Comparison of ENCODE assay signal across 8 cellular contexts in the genomic region with DNA sequence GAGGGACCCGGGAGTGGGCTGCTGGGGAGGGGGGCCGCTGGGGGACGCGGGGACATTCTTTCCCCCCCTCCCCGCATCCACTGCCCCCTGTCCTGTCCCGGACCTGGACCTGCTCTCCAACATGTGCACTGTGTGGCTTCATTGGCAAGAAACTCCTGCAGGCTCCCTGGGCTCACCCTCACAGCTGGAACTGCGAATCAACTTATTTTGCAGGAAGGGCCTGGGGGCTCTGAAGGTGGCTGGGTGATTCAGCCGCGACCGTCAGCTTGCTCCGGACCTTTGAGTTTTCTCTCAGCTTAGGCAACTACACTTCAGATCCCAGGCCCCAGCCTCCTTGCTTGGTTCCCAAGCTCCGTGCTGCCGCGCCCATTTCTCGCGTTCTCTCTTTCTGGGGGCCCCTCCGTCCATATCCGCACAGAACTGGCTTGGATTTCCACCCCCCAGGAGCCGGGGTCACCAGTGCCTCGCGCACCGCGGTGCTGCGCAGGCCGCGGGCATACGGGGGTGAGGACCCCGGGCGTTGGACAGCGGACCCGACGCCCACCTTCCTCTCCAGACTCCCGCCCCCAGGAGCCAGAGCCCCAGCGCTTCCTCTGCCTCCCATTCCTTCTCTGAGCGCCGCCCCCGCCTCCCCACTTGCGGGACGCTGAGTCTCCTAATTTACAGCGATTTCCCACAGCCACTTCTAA. TPM values are rescaled to one million over a fixed set of nuclear protein-coding genes. Genes with fewer than 3 reads are reported as not detected.
DNase-seq lines count a peak whose midpoint lies in the region; ATAC-seq and TF ChIP-seq lines count a peak whose summit lies in the region.

No MANE protein-coding gene starts in this region.

- ATAC-seq in activated naive CD4-positive, alpha-beta T cell treated with anti-CD3 and anti-CD28 coated beads, Interleukin-2, amount 50 U/mL, for 72 hours, result no peak
- ATAC-seq in HG02610 (IDR thresholded peaks at IDR 0.05; ENCODE audit: unreplicated experiment), result no peak

- H3K27me3 Mint-ChIP-seq in activated naive CD4-positive, alpha-beta T cell treated with anti-CD3 and anti-CD28 coated beads, Interleukin-2, amount 10 ng/mL, durations not matched to agents 7 days and 5 days, result peaks cover 62% of the 10 kb centered on the region
- H3K27me3 Mint-ChIP-seq in stimulated activated naive CD8-positive, alpha-beta T cell treated with anti-CD3 and anti-CD28 coated beads, Interleukin-15, Interleukin-2, amounts not matched to agents 100 ng/mL and 50 ng/mL, for 24 hours, result no peaks in the 10 kb centered on the region

- DNase-seq in activated naive CD4-positive, alpha-beta T cell treated with anti-CD3 and anti-CD28 coated beads, Interleukin-2, amount 10 ng/mL, durations not matched to agents 7 days and 5 days, result no peak
- no peak for DNase-seq in activated naive CD4-positive, alpha-beta T cell treated with anti-CD3 and anti-CD28 coated beads, Interleukin-2, amount 50 U/mL, for 72 hours (ENCODE audit: low spot score in 2 of 2)
- DNase-seq in astrocyte of the cerebellum (ENCODE audit: low read depth), result no peak
- peak; percentile 71 for DNase-seq in iris pigment epithelial cell (ENCODE audit: low read depth)
- DNase-seq in activated effector memory CD4-positive, alpha-beta T cell treated with anti-CD3 and anti-CD28 coated beads, Interleukin-2, amount 50 U/mL, for 16 hours, result no peak
- DNase-seq in NCI-H2171 treated with DMSO at 0.1 percent for 48 hours (lab: John Stamatoyannopoulos, UW), result no peak

- H3K4me1 Mint-ChIP-seq in activated naive CD4-positive, alpha-beta T cell treated with anti-CD3 and anti-CD28 coated beads, Interleukin-2, amount 10 ng/mL, durations not matched to agents 7 days and 5 days, result peaks cover 68% of the 10 kb centered on the region
- peaks cover 81% of the 10 kb centered on the region for H3K4me1 Mint-ChIP-seq in stimulated activated naive CD8-positive, alpha-beta T cell treated with anti-CD3 and anti-CD28 coated beads, Interleukin-15, Interleukin-2, amounts not matched to agents 100 ng/mL and 50 ng/mL, for 24 hours (ENCODE audit: low read depth)

- peak overlapping the region; percentile 98 for H3K4me3 ChIP-seq in astrocyte of the cerebellum (ENCODE audit: low read depth, low read length)

- peaks cover 3% of the 10 kb centered on the region for H3K36me3 Mint-ChIP-seq in activated naive CD4-positive, alpha-beta T cell treated with anti-CD3 and anti-CD28 coated beads, Interleukin-2, amount 10 ng/mL, durations not matched to agents 7 days and 5 days
- no peaks in the 10 kb centered on the region for H3K36me3 Mint-ChIP-seq in activated naive CD4-positive, alpha-beta T cell treated with anti-CD3 and anti-CD28 coated beads, Interleukin-2, amount 50 U/mL, for 72 hours
- H3K36me3 Mint-ChIP-seq in stimulated activated naive CD8-positive, alpha-beta T cell treated with anti-CD3 and anti-CD28 coated beads, Interleukin-15, Interleukin-2, amounts not matched to agents 100 ng/mL and 50 ng/mL, for 24 hours (ENCODE audit: low read depth), result no peaks in the 10 kb centered on the region

- CTCF ChIA-PET in activated naive CD4-positive, alpha-beta T cell treated with anti-CD3 and anti-CD28 coated beads, Interleukin-2, amount 10 ng/mL, durations not matched to agents 7 days and 5 days (lab: Charles Lee), result interaction anchor here (0.7 to 11.3 kb wide), 4 partner anchors 9 to 153 kb away, joined by 3 to 276 read pairs (median 4); no protein-coding TSS in a partner anchor

- peak overlapping the region; percentile 79 for H3K4me3 Mint-ChIP-seq in activated naive CD4-positive, alpha-beta T cell treated with anti-CD3 and anti-CD28 coated beads, Interleukin-2, amount 10 ng/mL, durations not matched to agents 7 days and 5 days
- H3K4me3 Mint-ChIP-seq in stimulated activated naive CD8-positive, alpha-beta T cell treated with anti-CD3 and anti-CD28 coated beads, Interleukin-15, Interleukin-2, amounts not matched to agents 100 ng/mL and 50 ng/mL, for 24 hours, result peak overlapping the region; percentile 66

- no peak overlapping the region for H3K27ac Mint-ChIP-seq in activated naive CD4-positive, alpha-beta T cell treated with anti-CD3 and anti-CD28 coated beads, Interleukin-2, amount 10 ng/mL, durations not matched to agents 7 days and 5 days
- peak overlapping the region in 1 of 2 donors; percentile 20 for H3K27ac Mint-ChIP-seq in activated naive CD4-positive, alpha-beta T cell treated with anti-CD3 and anti-CD28 coated beads, Interleukin-2, amount 50 U/mL, for 72 hours
- no peak overlapping the region for H3K27ac Mint-ChIP-seq in stimulated activated naive CD8-positive, alpha-beta T cell treated with anti-CD3 and anti-CD28 coated beads, Interleukin-15, Interleukin-2, amounts not matched to agents 100 ng/mL and 50 ng/mL, for 24 hours

- no peaks in the 10 kb centered on the region for H3K9me3 Mint-ChIP-seq in activated naive CD4-positive, alpha-beta T cell treated with anti-CD3 and anti-CD28 coated beads, Interleukin-2, amount 10 ng/mL, durations not matched to agents 7 days and 5 days
- no peaks in the 10 kb centered on the region for H3K9me3 Mint-ChIP-seq in activated naive CD4-positive, alpha-beta T cell treated with anti-CD3 and anti-CD28 coated beads, Interleukin-2, amount 50 U/mL, for 72 hours
- H3K9me3 Mint-ChIP-seq in stimulated activated naive CD8-positive, alpha-beta T cell treated with anti-CD3 and anti-CD28 coated beads, Interleukin-15, Interleukin-2, amounts not matched to agents 100 ng/mL and 50 ng/mL, for 24 hours, result no peaks in the 10 kb centered on the region

- in situ Hi-C loops in astrocyte of the cerebellum (cut with HindIII; ENCODE audit: low sequenced_read_pairs), result no loop called here

- no peak for TF ChIP-seq CTCF in astrocyte of the cerebellum (IDR thresholded peaks at IDR 0.05; ENCODE audit: low read depth, low read length, missing control alignments)

RNA-seq across cellular contexts. Expression of a gene that starts 0.5 kb away (rescaled TPM):
- total RNA-seq in activated naive CD4-positive, alpha-beta T cell treated with anti-CD3 and anti-CD28 coated beads, Interleukin-2, amount 50 U/mL, for 72 hours, result 10 to 100 TPM; 17.6 to 97.3 TPM

RNA-seq across cellular contexts. Expression of a gene that starts 26.6 kb away (rescaled TPM):
- 1,000 to 10,000 TPM; 1,622 to 2,023 TPM for total RNA-seq in activated naive CD4-positive, alpha-beta T cell treated with anti-CD3 and anti-CD28 coated beads, Interleukin-2, amount 50 U/mL, for 72 hours

RNA-seq across cellular contexts. Expression of a gene that starts 44.2 kb away (rescaled TPM):
- 10 to 100 TPM; 31.8 to 34.9 TPM for total RNA-seq in activated naive CD4-positive, alpha-beta T cell treated with anti-CD3 and anti-CD28 coated beads, Interleukin-2, amount 50 U/mL, for 72 hours

RNA-seq across cellular contexts. Expression of a gene that starts 54.6 kb away (rescaled TPM):
- total RNA-seq in activated naive CD4-positive, alpha-beta T cell treated with anti-CD3 and anti-CD28 coated beads, Interleukin-2, amount 50 U/mL, for 72 hours, result 100 to 1,000 TPM; 180 to 259 TPM
